ENCODE assay signal across 1 cellular context in genomic region chr13:48896312-48896711, GRCh38.
TF ChIP-seq lines count a peak whose summit lies in the region.

No MANE protein-coding gene starts in this region.

TF ChIP-seq in K562, 482 proteins besides CTCF, POLR2A, EP300 and RAD21 (continued from another document):
- TF ChIP-seq, protein P1, sequence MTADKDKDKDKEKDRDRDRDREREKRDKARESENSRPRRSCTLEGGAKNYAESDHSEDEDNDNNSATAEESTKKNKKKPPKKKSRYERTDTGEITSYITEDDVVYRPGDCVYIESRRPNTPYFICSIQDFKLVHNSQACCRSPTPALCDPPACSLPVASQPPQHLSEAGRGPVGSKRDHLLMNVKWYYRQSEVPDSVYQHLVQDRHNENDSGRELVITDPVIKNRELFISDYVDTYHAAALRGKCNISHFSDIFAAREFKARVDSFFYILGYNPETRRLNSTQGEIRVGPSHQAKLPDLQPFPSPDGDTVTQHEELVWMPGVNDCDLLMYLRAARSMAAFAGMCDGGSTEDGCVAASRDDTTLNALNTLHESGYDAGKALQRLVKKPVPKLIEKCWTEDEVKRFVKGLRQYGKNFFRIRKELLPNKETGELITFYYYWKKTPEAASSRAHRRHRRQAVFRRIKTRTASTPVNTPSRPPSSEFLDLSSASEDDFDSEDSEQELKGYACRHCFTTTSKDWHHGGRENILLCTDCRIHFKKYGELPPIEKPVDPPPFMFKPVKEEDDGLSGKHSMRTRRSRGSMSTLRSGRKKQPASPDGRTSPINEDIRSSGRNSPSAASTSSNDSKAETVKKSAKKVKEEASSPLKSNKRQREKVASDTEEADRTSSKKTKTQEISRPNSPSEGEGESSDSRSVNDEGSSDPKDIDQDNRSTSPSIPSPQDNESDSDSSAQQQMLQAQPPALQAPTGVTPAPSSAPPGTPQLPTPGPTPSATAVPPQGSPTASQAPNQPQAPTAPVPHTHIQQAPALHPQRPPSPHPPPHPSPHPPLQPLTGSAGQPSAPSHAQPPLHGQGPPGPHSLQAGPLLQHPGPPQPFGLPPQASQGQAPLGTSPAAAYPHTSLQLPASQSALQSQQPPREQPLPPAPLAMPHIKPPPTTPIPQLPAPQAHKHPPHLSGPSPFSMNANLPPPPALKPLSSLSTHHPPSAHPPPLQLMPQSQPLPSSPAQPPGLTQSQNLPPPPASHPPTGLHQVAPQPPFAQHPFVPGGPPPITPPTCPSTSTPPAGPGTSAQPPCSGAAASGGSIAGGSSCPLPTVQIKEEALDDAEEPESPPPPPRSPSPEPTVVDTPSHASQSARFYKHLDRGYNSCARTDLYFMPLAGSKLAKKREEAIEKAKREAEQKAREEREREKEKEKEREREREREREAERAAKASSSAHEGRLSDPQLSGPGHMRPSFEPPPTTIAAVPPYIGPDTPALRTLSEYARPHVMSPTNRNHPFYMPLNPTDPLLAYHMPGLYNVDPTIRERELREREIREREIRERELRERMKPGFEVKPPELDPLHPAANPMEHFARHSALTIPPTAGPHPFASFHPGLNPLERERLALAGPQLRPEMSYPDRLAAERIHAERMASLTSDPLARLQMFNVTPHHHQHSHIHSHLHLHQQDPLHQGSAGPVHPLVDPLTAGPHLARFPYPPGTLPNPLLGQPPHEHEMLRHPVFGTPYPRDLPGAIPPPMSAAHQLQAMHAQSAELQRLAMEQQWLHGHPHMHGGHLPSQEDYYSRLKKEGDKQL (CRISPR knock-in tag; IDR thresholded peaks at IDR 0.05; ENCODE audit: borderline replicate concordance): no peak
- TF ChIP-seq MTA3 (IDR thresholded peaks at IDR 0.05; ENCODE audit: borderline replicate concordance) (no peak), FOSL1 (tag; conservative IDR thresholded peaks at IDR 0.05) (peak; percentile 91), ARID1B (IDR thresholded peaks at IDR 0.05) (peak; percentile 29; the same call in 1 of the 2 replicates), FOXA3 (CRISPR knock-in tag; conservative IDR thresholded peaks at IDR 0.05 in 1 of 2, IDR thresholded peaks at IDR 0.05 in 1 of 2) (peak in 1 of 2 experiments; percentile 33; a peak in 1 of 4 replicates), JUN (IDR thresholded peaks at IDR 0.05; ENCODE audit: borderline replicate concordance, low read depth, low read length) (peak; percentile 76), JUN (CRISPR knock-in tag; IDR thresholded peaks at IDR 0.05; ENCODE audit: borderline replicate concordance) (no peak), FOS (IDR thresholded peaks at IDR 0.05; ENCODE audit: extremely low read depth, insufficient read length) (peak; percentile 18), JUND (IDR thresholded peaks at IDR 0.05; ENCODE audit: borderline replicate concordance, low read depth, low read length) (peak; percentile 90), JUND (tag; IDR thresholded peaks at IDR 0.05; ENCODE audit: borderline replicate concordance, low read depth, low read length) (peak; percentile 90), TBL1XR1 (IDR thresholded peaks at IDR 0.05; ENCODE audit: low read length in 2 of 2) (no peak), JUNB (CRISPR knock-in tag; conservative IDR thresholded peaks at IDR 0.05) (0 out of 2 replicates have a peak, but pooled peaks have one; percentile 18), SMARCE1 (IDR thresholded peaks at IDR 0.05) (peak; percentile 63; the same call in 1 of the 2 replicates), NUFIP1 (IDR thresholded peaks at IDR 0.05; ENCODE audit: partially characterized antibody) (no peak), MAFG (tag; conservative IDR thresholded peaks at IDR 0.05) (0 out of 2 replicates have a peak, but pooled peaks have one; percentile 13), GABPA (tag; conservative IDR thresholded peaks at IDR 0.05; ENCODE audit: low read depth) (0 out of 2 replicates have a peak, but pooled peaks have one; percentile 23), ZNF445 (CRISPR knock-in tag; IDR thresholded peaks at IDR 0.05; ENCODE audit: low read depth) (no peak), ETV1 (tag; conservative IDR thresholded peaks at IDR 0.05; ENCODE audit: low read depth) (0 out of 2 replicates have a peak, but pooled peaks have one; percentile 13)
- TF ChIP-seq, protein P2, sequence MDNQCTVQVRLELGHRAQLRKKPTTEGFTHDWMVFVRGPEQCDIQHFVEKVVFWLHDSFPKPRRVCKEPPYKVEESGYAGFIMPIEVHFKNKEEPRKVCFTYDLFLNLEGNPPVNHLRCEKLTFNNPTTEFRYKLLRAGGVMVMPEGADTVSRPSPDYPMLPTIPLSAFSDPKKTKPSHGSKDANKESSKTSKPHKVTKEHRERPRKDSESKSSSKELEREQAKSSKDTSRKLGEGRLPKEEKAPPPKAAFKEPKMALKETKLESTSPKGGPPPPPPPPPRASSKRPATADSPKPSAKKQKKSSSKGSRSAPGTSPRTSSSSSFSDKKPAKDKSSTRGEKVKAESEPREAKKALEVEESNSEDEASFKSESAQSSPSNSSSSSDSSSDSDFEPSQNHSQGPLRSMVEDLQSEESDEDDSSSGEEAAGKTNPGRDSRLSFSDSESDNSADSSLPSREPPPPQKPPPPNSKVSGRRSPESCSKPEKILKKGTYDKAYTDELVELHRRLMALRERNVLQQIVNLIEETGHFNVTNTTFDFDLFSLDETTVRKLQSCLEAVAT (IDR thresholded peaks at IDR 0.05): no peak
- TF ChIP-seq, protein P3, sequence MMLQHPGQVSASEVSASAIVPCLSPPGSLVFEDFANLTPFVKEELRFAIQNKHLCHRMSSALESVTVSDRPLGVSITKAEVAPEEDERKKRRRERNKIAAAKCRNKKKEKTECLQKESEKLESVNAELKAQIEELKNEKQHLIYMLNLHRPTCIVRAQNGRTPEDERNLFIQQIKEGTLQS (IDR thresholded peaks at IDR 0.05): peak; percentile 81
- TF ChIP-seq, protein P3 (CRISPR knock-in tag; conservative IDR thresholded peaks at IDR 0.05): no peak
